ENCODE assay signal across 36 cellular contexts in genomic region chr13:107295391-107296157, GRCh38.
"Had no signal": no experiment of that assay in that cellular context is flagged by ENCODE, and none has a peak within 500 bp of the region (broad histone marks: within the 10 kb centered on the region; RNA-seq: fewer than 3 reads in every experiment).

No MANE protein-coding gene starts in this region.

- H3K36me3 ChIP-seq: adrenal gland, Peyer's patch had no signal

- H3K4me1 Mint-ChIP-seq: activated CD4-positive, alpha-beta T cell treated with anti-CD3 and anti-CD28 coated beads for 36 hours; activated CD4-positive, alpha-beta T cell treated with anti-CD3 and anti-CD28 coated beads, Interleukin-2, amount 10 ng/mL, durations not matched to agents 7 days and 5 days; activated naive CD4-positive, alpha-beta T cell treated with anti-CD3 and anti-CD28 coated beads, Interleukin-2, amount 50 U/mL, for 24 hours; activated naive CD8-positive, alpha-beta T cell treated with anti-CD3 and anti-CD28 coated beads, Interleukin-2, amount 10 ng/mL, durations not matched to agents 7 days and 5 days; brain; WTC11 had no signal

- H3K4me3 ChIP-seq: adrenal gland, Peyer's patch had no signal

- H3K4me1 ChIP-seq: adrenal gland, Peyer's patch had no signal

- H3K9ac ChIP-seq: KMS-11 had no signal

- H3K27me3 ChIP-seq: adrenal gland, Peyer's patch had no signal

- H3K9me3 Mint-ChIP-seq: activated CD4-positive, alpha-beta T cell treated with anti-CD3 and anti-CD28 coated beads, Interleukin-2, amount 10 ng/mL, durations not matched to agents 7 days and 5 days; activated T-cell treated with anti-CD3 and anti-CD28 coated beads, Interleukin-2, amount 50 U/mL, for 24 hours had no signal

- H3K4me2 ChIP-seq: KMS-11 had no signal

- H3K9me3 ChIP-seq: adrenal gland, Peyer's patch had no signal

- DNase-seq: activated CD4-positive, alpha-beta T cell treated with anti-CD3 and anti-CD28 coated beads for 36 hours; activated CD4-positive, alpha-beta T cell treated with anti-CD3 and anti-CD28 coated beads, Interleukin-2, amount 10 ng/mL, durations not matched to agents 7 days and 5 days; activated CD4-positive, alpha-beta T cell treated with anti-CD3 and anti-CD28 coated beads, Interleukin-2, amount 50 U/mL, for 48 hours; activated CD8-positive, alpha-beta T cell treated with anti-CD3 and anti-CD28 coated beads, Interleukin-2, amount 10 ng/mL, durations not matched to agents 7 days and 5 days; activated gamma-delta T cell; activated naive CD4-positive, alpha-beta T cell treated with Interleukin-2 at 50 U/mL for 16 hours; activated naive CD8-positive, alpha-beta T cell treated with anti-CD3 and anti-CD28 coated beads, Interleukin-2, amount 10 ng/mL, durations not matched to agents 7 days and 5 days; activated T-cell treated with anti-CD3 and anti-CD28 coated beads, Interleukin-2, amount 50 U/mL, for 24 hours; adrenal gland; cerebellar nuclear complex; MM.1S; MV-4-11; NCI-H1092 treated with DMSO at 0.1 percent for 48 hours; NCI-H1417; NCI-H146; NCI-H187; NCI-H2029 treated with DMSO at 0.1 percent for 48 hours; NCI-H2107; NCI-H2171; NCI-H510A; NCI-H526; NCI-H748 treated with DMSO at 0.1 percent for 48 hours; NK-92 treated with Interleukin-12 subunit alpha and Interleukin-12 subunit beta, amount 100 ng/mL, for 24 hours; PC-3; Peyer's patch; RPMI8226; SIG-M5 had no signal

- ATAC-seq: activated CD4-positive, alpha-beta T cell treated with anti-CD3 and anti-CD28 coated beads for 36 hours; activated CD4-positive, CD25-positive, alpha-beta regulatory T cell treated with anti-CD3 and anti-CD28 coated beads, Interleukin-2, amount 50 U/mL, for 24 hours; activated CD8-positive, alpha-beta T cell treated with anti-CD3 and anti-CD28 coated beads, Interleukin-2, amount 10 ng/mL, durations not matched to agents 7 days and 5 days; Right ventricle myocardium inferior; WTC11 had no signal

- H3K27me3 Mint-ChIP-seq: activated CD4-positive, alpha-beta T cell treated with anti-CD3 and anti-CD28 coated beads for 36 hours; activated CD4-positive, alpha-beta T cell treated with anti-CD3 and anti-CD28 coated beads, Interleukin-2, amount 10 ng/mL, durations not matched to agents 7 days and 5 days; activated naive CD8-positive, alpha-beta T cell treated with anti-CD3 and anti-CD28 coated beads, Interleukin-2, amount 10 ng/mL, durations not matched to agents 7 days and 5 days; activated T-cell treated with anti-CD3 and anti-CD28 coated beads, Interleukin-2, amount 50 U/mL, for 24 hours had no signal

- H3K27ac ChIP-seq: adrenal gland, KMS-11, Peyer's patch had no signal

- H3K4me3 Mint-ChIP-seq: activated CD4-positive, alpha-beta T cell treated with anti-CD3 and anti-CD28 coated beads for 36 hours; activated CD4-positive, alpha-beta T cell treated with anti-CD3 and anti-CD28 coated beads, Interleukin-2, amount 10 ng/mL, durations not matched to agents 7 days and 5 days; activated CD8-positive, alpha-beta T cell treated with anti-CD3 and anti-CD28 coated beads, Interleukin-2, amount 10 ng/mL, durations not matched to agents 7 days and 5 days; activated naive CD4-positive, alpha-beta T cell treated with anti-CD3 and anti-CD28 coated beads, Interleukin-2, amount 50 U/mL, for 24 hours; activated naive CD8-positive, alpha-beta T cell treated with anti-CD3 and anti-CD28 coated beads, Interleukin-2, amount 10 ng/mL, durations not matched to agents 7 days and 5 days; activated T-cell treated with anti-CD3 and anti-CD28 coated beads, Interleukin-2, amount 50 U/mL, for 24 hours; brain; T-helper 1 cell treated with Interleukin-12 subunit alpha and Interleukin-12 subunit beta and Interleukin-4 antibody, amounts not matched to agents 30 μg/mL and 1 μg/mL, for 36 hours; T-helper 2 cell treated with Interferon-gamma antibody and Interleukin-4, amounts not matched to agents 5 μg/mL and 100 μg/mL, for 36 hours; WTC11 had no signal

- H3K36me3 Mint-ChIP-seq: activated naive CD4-positive, alpha-beta T cell treated with anti-CD3 and anti-CD28 coated beads, Interleukin-2, amount 50 U/mL, for 24 hours; activated naive CD8-positive, alpha-beta T cell treated with anti-CD3 and anti-CD28 coated beads, Interleukin-2, amount 10 ng/mL, durations not matched to agents 7 days and 5 days; brain; WTC11 had no signal

- H3K27ac Mint-ChIP-seq: activated CD4-positive, alpha-beta T cell treated with anti-CD3 and anti-CD28 coated beads for 36 hours; activated CD4-positive, alpha-beta T cell treated with anti-CD3 and anti-CD28 coated beads, Interleukin-2, amount 10 ng/mL, durations not matched to agents 7 days and 5 days; activated CD8-positive, alpha-beta T cell treated with anti-CD3 and anti-CD28 coated beads, Interleukin-2, amount 10 ng/mL, durations not matched to agents 7 days and 5 days; activated naive CD4-positive, alpha-beta T cell treated with anti-CD3 and anti-CD28 coated beads, Interleukin-2, amount 50 U/mL, for 24 hours; activated naive CD8-positive, alpha-beta T cell treated with anti-CD3 and anti-CD28 coated beads, Interleukin-2, amount 10 ng/mL, durations not matched to agents 7 days and 5 days; activated T-cell treated with anti-CD3 and anti-CD28 coated beads, Interleukin-2, amount 50 U/mL, for 24 hours; activated T-helper 2 cell treated with anti-CD3 and anti-CD28 coated beads, Interferon-gamma antibody, Interleukin-2, Interleukin-4, amounts not matched to agents 10 μg/mL and 5 μg/mL and 100 μg/mL, durations not matched to agents 14 hours and 24 hours and 36 hours; T-helper 1 cell treated with Interleukin-12 subunit alpha and Interleukin-12 subunit beta and Interleukin-4 antibody, amounts not matched to agents 30 μg/mL and 1 μg/mL, for 36 hours; T-helper 2 cell treated with Interferon-gamma antibody and Interleukin-4, amounts not matched to agents 5 μg/mL and 100 μg/mL, for 36 hours; WTC11 had no signal
